In the genomic region with DNA sequence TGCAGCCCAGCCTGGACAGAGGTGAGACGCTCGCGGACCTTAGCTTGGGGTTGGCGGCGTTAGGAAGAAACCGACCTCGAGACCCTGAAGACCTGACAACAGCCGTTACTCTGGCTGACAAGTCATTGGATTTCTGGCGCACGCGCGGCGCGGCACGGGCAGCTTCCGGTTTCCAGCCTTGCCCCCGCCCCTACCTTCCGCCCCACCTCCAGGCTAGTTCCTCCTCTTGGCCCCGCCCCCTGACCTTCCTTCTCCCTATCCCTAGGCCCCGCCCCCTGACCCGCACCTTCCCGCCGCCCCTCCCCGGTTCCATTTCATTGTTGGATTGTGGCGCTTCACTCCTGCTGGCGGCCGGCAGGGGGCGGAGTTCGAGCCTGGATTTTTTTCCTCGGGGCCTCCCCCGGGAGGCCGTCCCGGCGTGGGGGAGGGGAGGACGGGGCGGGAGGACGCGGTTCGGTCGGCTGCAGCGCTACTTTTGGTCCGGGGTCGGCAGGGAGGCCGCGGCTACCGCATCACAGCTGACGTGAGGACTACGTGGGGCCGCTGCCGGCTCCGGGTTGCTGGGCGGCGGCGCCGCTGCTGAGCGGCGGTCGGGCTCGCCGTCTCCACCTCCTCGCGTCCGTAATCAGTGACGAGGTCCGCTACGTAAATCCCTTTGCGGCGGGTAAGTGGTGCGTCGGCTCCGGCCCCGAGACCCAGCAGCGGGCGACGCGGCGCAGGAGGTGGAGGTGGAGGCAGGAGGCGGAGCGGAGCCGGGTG, we compare ENCODE assay signal across 8 cellular contexts. TPM values are rescaled to one million over a fixed set of nuclear protein-coding genes. Genes with fewer than 3 reads are reported as not detected.
DNase-seq lines count a peak whose midpoint lies in the region; ATAC-seq and TF ChIP-seq lines count a peak whose summit lies in the region.

A gene (plus strand): TSS at position 317 of the 759 bp plus-strand sequence. CDS start 10,990 bp downstream, outside the sequence.

- 1% methylated on average over 51 to 80 of the region's 80 CpGs for WGBS in spleen, 5 donors

- peak within 1 kb of the TSS; percentile 87 for H3K4me3 Mint-ChIP-seq in WTC11
- H3K4me3 Mint-ChIP-seq in immature natural killer cell, result peak within 1 kb of the TSS; percentile 84 to 93 (median 90)

- DNase-seq in AG09309 (ENCODE audit: low read depth), result peak; percentile 83
- DNase-seq in NCI-H2227 treated with DMSO at 0.1 percent for 48 hours (lab: John Stamatoyannopoulos, UW), result peak; percentile 94
- peak; percentile 99 for DNase-seq in WTC11 (ENCODE audit: low spot score)
- peak; percentile 97 to 99 for DNase-seq in cardiac fibroblast (ENCODE audit: low read depth in 2 of 2)
- DNase-seq in immature natural killer cell, result peak; percentile 98 to 99 (median 98)
- DNase-seq in spleen, result peak; percentile 99

- H3K27me3 Mint-ChIP-seq in WTC11 (ENCODE audit: low read depth), result no peaks in the 10 kb centered on the region; the same call in 1 of the 2 replicates
- H3K27me3 Mint-ChIP-seq in immature natural killer cell (ENCODE audit: low read depth in 3 of 3), result peaks cover 25 to 35% (median 30%) of the 10 kb centered on the region in 3 donors

- H3K27me3 ChIP-seq in spleen (replicated peaks in 1 of 7), result no peaks in the 10 kb centered on the region

- no peaks in the 10 kb centered on the region for H3K36me3 ChIP-seq in spleen

- peak within 1 kb of the TSS; percentile 97 for H3K27ac Mint-ChIP-seq in WTC11
- H3K27ac Mint-ChIP-seq in immature natural killer cell, result peak within 1 kb of the TSS; percentile 98 to 100 (median 98)

- H3K4me3 ChIP-seq in AG09309 (ENCODE audit: control insufficient read depth, low read depth, low read length) (peak within 1 kb of the TSS; percentile 73), cardiac fibroblast (replicated peaks in 1 of 2; ENCODE audit: low read depth in 2 of 2, low read length in 2 of 2) (peak within 1 kb of the TSS; percentile 78 to 84), spleen (peak within 1 kb of the TSS; percentile 46 to 77 (median 53))

- TF ChIP-seq CTCF in AG09309 (IDR thresholded peaks at IDR 0.05; ENCODE audit: control insufficient read depth, insufficient read depth, low read depth, low read length, missing control alignments) (peak; percentile 85), WTC11 (IDR thresholded peaks at IDR 0.05) (peak; percentile 94), cardiac fibroblast (IDR thresholded peaks at IDR 0.05; ENCODE audit: low read depth, low read length) (peak; percentile 79), spleen (IDR thresholded peaks at IDR 0.05 in 8 of 11, conservative IDR thresholded peaks at IDR 0.05 in 3 of 11) (peak; percentile 90 to 99 (median 98))

- peaks cover 0 to 51% (median 43%) of the 10 kb centered on the region in 6 donors for H3K4me1 ChIP-seq in spleen

- CTCF ChIA-PET in WTC11 (lab: Charles Lee), result interaction anchor here (0.6 to 3.0 kb wide), 26 partner anchors 9 to 487 kb away, joined by 3 to 48 read pairs (median 4); no protein-coding TSS in a partner anchor

- H3K9me3 ChIP-seq in spleen, result no peaks in the 10 kb centered on the region

- no peaks in the 10 kb centered on the region for H3K9me3 Mint-ChIP-seq in WTC11
- H3K9me3 Mint-ChIP-seq in immature natural killer cell, result no peaks in the 10 kb centered on the region

- peaks cover 13% of the 10 kb centered on the region for H3K4me1 Mint-ChIP-seq in WTC11
- H3K4me1 Mint-ChIP-seq in immature natural killer cell, result peaks cover 44% of the 10 kb centered on the region in 2 donors

- ATAC-seq in GM18909 (IDR thresholded peaks at IDR 0.05; ENCODE audit: poor library complexity, unreplicated experiment) (peak; percentile 85), HG03175 (IDR thresholded peaks at IDR 0.05; ENCODE audit: unreplicated experiment) (peak; percentile 77), WTC11 (peak; percentile 94)

- POLR2A ChIA-PET in WTC11 (lab: Charles Lee), result interaction anchor here (0.5 to 1.7 kb wide), 3 partner anchors 36 to 722 kb away, joined by 3 to 10 read pairs (median 4); a partner anchor contains a TSS

- H3K27ac ChIP-seq in spleen, result peak within 1 kb of the TSS; percentile 96 to 100 (median 100)

- intact Hi-C loops in spleen (cut with DNase I; ENCODE audit: low total_unique reads), result no loop called here

- peak; percentile 97 to 99 (median 98) for TF ChIP-seq POLR2A in spleen (IDR thresholded peaks at IDR 0.05)

- no peaks in the 10 kb centered on the region for H3K36me3 Mint-ChIP-seq in WTC11
- peaks cover 0 to 3% (median 0%) of the 10 kb centered on the region in 3 donors for H3K36me3 Mint-ChIP-seq in immature natural killer cell

TF ChIP-seq in WTC11, 78 proteins besides CTCF, POLR2A, EP300 and RAD21 (continues in another document):
- TF ChIP-seq, protein P1, sequence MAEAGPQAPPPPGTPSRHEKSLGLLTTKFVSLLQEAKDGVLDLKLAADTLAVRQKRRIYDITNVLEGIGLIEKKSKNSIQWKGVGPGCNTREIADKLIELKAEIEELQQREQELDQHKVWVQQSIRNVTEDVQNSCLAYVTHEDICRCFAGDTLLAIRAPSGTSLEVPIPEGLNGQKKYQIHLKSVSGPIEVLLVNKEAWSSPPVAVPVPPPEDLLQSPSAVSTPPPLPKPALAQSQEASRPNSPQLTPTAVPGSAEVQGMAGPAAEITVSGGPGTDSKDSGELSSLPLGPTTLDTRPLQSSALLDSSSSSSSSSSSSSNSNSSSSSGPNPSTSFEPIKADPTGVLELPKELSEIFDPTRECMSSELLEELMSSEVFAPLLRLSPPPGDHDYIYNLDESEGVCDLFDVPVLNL (CRISPR knock-in tag; IDR thresholded peaks at IDR 0.05; ENCODE audit: borderline replicate concordance, low read depth), result no peak
- TF ChIP-seq ZNF232 (CRISPR knock-in tag; IDR thresholded peaks at IDR 0.05), result 0 out of 2 replicates have a peak, but pooled peaks have one; percentile 32
- TF ChIP-seq, protein P2, sequence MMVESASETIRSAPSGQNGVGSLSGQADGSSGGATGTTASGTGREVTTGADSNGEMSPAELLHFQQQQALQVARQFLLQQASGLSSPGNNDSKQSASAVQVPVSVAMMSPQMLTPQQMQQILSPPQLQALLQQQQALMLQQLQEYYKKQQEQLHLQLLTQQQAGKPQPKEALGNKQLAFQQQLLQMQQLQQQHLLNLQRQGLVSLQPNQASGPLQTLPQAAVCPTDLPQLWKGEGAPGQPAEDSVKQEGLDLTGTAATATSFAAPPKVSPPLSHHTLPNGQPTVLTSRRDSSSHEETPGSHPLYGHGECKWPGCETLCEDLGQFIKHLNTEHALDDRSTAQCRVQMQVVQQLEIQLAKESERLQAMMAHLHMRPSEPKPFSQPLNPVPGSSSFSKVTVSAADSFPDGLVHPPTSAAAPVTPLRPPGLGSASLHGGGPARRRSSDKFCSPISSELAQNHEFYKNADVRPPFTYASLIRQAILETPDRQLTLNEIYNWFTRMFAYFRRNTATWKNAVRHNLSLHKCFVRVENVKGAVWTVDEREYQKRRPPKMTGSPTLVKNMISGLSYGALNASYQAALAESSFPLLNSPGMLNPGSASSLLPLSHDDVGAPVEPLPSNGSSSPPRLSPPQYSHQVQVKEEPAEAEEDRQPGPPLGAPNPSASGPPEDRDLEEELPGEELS (CRISPR knock-in tag; IDR thresholded peaks at IDR 0.05), result peak; percentile 82
- no peak for TF ChIP-seq ZNF423 (CRISPR knock-in tag; IDR thresholded peaks at IDR 0.05)
- TF ChIP-seq, protein P3, sequence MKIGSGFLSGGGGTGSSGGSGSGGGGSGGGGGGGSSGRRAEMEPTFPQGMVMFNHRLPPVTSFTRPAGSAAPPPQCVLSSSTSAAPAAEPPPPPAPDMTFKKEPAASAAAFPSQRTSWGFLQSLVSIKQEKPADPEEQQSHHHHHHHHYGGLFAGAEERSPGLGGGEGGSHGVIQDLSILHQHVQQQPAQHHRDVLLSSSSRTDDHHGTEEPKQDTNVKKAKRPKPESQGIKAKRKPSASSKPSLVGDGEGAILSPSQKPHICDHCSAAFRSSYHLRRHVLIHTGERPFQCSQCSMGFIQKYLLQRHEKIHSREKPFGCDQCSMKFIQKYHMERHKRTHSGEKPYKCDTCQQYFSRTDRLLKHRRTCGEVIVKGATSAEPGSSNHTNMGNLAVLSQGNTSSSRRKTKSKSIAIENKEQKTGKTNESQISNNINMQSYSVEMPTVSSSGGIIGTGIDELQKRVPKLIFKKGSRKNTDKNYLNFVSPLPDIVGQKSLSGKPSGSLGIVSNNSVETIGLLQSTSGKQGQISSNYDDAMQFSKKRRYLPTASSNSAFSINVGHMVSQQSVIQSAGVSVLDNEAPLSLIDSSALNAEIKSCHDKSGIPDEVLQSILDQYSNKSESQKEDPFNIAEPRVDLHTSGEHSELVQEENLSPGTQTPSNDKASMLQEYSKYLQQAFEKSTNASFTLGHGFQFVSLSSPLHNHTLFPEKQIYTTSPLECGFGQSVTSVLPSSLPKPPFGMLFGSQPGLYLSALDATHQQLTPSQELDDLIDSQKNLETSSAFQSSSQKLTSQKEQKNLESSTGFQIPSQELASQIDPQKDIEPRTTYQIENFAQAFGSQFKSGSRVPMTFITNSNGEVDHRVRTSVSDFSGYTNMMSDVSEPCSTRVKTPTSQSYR (CRISPR knock-in tag; IDR thresholded peaks at IDR 0.05), result peak; percentile 84
- no peak for TF ChIP-seq ATF1 (CRISPR knock-in tag; IDR thresholded peaks at IDR 0.05)
- TF ChIP-seq GABPB1 (CRISPR knock-in tag; IDR thresholded peaks at IDR 0.05), result peak; percentile 59; the same call in 1 of the 2 replicates

RNA-seq across cellular contexts. Expression of the gene that starts here (rescaled TPM):
- total RNA-seq in WTC11 (2021) (17.3 to 23.6 TPM (median 18.3 TPM) in 3 replicates), spleen (10 to 100 TPM; 36.4 to 65.4 (median 44.1) TPM)
- polyA plus RNA-seq in immature natural killer cell (10 to 100 TPM; 51.4 to 84.0 (median 59.1) TPM), spleen (10 to 100 TPM; 24.8 to 47.2 (median 32.6) TPM)

Comparison
In these comparisons a context has a peak if more than half of its experiments do, and no peak if none do; other contexts are left out.
1. Peak in every context shown above with its lines: DNase-seq, ATAC-seq, H3K4me3 ChIP-seq and H3K27ac ChIP-seq.